ENCODE assay signal across 1 cellular context in the genomic region with DNA sequence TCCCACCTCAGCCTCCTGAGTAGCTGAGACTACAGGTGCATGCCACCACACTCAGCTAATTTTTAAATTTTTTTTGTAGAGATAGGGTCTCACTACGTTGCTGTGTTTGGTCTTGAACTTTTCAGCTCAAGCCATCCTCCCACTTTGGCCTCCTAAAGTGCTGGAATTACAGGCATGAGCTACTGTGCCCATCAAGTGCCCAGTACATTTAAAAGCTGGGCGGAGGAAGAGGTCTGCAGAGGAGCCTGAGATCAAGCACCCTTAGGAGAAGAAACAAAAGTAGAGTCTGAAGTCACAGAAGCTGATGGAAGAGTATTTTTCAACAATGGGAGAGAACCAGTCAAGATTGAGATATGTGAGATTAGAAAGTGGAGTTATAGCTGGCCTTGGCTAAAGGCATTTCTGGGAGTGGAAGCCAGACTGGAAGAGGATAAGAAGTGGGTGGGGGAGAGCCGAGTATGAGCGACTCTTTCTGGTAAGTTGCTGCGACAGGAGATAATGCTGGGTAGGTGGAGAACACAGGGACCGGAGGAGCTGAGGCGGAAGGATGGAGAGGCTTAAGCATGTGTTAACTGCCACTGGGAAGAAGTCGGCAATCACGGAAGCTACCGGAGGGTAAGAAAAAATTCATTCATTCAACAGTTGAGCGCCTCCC.
TF ChIP-seq lines count a peak whose summit lies in the region.

No MANE protein-coding gene starts in this region.

TF ChIP-seq in HepG2, 621 proteins besides CTCF, POLR2A, EP300 and RAD21 (continued from another document and continues in another):
- TF ChIP-seq, protein P1, sequence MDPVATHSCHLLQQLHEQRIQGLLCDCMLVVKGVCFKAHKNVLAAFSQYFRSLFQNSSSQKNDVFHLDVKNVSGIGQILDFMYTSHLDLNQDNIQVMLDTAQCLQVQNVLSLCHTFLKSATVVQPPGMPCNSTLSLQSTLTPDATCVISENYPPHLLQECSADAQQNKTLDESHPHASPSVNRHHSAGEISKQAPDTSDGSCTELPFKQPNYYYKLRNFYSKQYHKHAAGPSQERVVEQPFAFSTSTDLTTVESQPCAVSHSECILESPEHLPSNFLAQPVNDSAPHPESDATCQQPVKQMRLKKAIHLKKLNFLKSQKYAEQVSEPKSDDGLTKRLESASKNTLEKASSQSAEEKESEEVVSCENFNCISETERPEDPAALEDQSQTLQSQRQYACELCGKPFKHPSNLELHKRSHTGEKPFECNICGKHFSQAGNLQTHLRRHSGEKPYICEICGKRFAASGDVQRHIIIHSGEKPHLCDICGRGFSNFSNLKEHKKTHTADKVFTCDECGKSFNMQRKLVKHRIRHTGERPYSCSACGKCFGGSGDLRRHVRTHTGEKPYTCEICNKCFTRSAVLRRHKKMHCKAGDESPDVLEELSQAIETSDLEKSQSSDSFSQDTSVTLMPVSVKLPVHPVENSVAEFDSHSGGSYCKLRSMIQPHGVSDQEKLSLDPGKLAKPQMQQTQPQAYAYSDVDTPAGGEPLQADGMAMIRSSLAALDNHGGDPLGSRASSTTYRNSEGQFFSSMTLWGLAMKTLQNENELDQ (CRISPR knock-in tag; IDR thresholded peaks at IDR 0.05; ENCODE audit: borderline replicate concordance): no peak
- TF ChIP-seq ZNF510 (CRISPR knock-in tag; IDR thresholded peaks at IDR 0.05; ENCODE audit: low read depth): no peak
- TF ChIP-seq, protein P2, sequence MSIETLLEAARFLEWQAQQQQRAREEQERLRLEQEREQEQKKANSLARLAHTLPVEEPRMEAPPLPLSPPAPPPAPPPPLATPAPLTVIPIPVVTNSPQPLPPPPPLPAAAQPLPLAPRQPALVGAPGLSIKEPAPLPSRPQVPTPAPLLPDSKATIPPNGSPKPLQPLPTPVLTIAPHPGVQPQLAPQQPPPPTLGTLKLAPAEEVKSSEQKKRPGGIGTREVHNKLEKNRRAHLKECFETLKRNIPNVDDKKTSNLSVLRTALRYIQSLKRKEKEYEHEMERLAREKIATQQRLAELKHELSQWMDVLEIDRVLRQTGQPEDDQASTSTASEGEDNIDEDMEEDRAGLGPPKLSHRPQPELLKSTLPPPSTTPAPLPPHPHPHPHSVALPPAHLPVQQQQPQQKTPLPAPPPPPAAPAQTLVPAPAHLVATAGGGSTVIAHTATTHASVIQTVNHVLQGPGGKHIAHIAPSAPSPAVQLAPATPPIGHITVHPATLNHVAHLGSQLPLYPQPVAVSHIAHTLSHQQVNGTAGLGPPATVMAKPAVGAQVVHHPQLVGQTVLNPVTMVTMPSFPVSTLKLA (IDR thresholded peaks at IDR 0.05): no peak
- TF ChIP-seq HOXA7 (CRISPR knock-in tag; IDR thresholded peaks at IDR 0.05): no peak
- TF ChIP-seq PHF20 (CRISPR knock-in tag; IDR thresholded peaks at IDR 0.05): no peak
- TF ChIP-seq CHCHD3 (CRISPR knock-in tag; IDR thresholded peaks at IDR 0.05): no peak
- TF ChIP-seq ZNF256 (CRISPR knock-in tag; conservative IDR thresholded peaks at IDR 0.05): no peak
- no peak for TF ChIP-seq ZNF816 (CRISPR knock-in tag; IDR thresholded peaks at IDR 0.05; ENCODE audit: borderline replicate concordance)
- no peak for TF ChIP-seq ZBTB3 (CRISPR knock-in tag; IDR thresholded peaks at IDR 0.05; ENCODE audit: borderline replicate concordance, low read depth)
- TF ChIP-seq GATA4 (IDR thresholded peaks at IDR 0.05; ENCODE audit: borderline replicate concordance, low read depth): no peak
- no peak for TF ChIP-seq ZNF577 (CRISPR knock-in tag; IDR thresholded peaks at IDR 0.05; ENCODE audit: borderline replicate concordance, low read depth)
- TF ChIP-seq CCDC6 (CRISPR knock-in tag; IDR thresholded peaks at IDR 0.05): 0 out of 2 replicates have a peak, but pooled peaks have one; percentile 33
- 0 out of 2 replicates have a peak, but pooled peaks have one; percentile 55 for TF ChIP-seq ZNF567 (CRISPR knock-in tag; IDR thresholded peaks at IDR 0.05; ENCODE audit: borderline replicate concordance)
- no peak for TF ChIP-seq POLR2AphosphoS2 (IDR thresholded peaks at IDR 0.05; ENCODE audit: low read depth, low read length)
- no peak for TF ChIP-seq ATF1 (CRISPR knock-in tag; IDR thresholded peaks at IDR 0.05)
- no peak for TF ChIP-seq WIZ (CRISPR knock-in tag; IDR thresholded peaks at IDR 0.05)
- TF ChIP-seq ZNF709 (CRISPR knock-in tag; IDR thresholded peaks at IDR 0.05): 0 out of 2 replicates have a peak, but pooled peaks have one; percentile 8
- no peak for TF ChIP-seq SIX4 (CRISPR knock-in tag; IDR thresholded peaks at IDR 0.05)
- no peak for TF ChIP-seq ZNF10 (CRISPR knock-in tag; IDR thresholded peaks at IDR 0.05; ENCODE audit: borderline replicate concordance, low read depth)
- no peak for TF ChIP-seq KDM1A (CRISPR knock-in tag; IDR thresholded peaks at IDR 0.05)
- no peak for TF ChIP-seq PBX3 (CRISPR knock-in tag; IDR thresholded peaks at IDR 0.05; ENCODE audit: borderline replicate concordance)
- TF ChIP-seq HNRNPL (IDR thresholded peaks at IDR 0.05; ENCODE audit: low read depth, low read length): no peak
- no peak for TF ChIP-seq TEF (CRISPR knock-in tag; IDR thresholded peaks at IDR 0.05)
- no peak for TF ChIP-seq BRD4 (CRISPR knock-in tag; IDR thresholded peaks at IDR 0.05)
- TF ChIP-seq ZNF263 (CRISPR knock-in tag; IDR thresholded peaks at IDR 0.05): no peak
- peak; percentile 35; the same call in 1 of the 2 replicates for TF ChIP-seq ZC3H4 (CRISPR knock-in tag; IDR thresholded peaks at IDR 0.05; ENCODE audit: borderline replicate concordance)
- 0 out of 2 replicates have a peak, but pooled peaks have one; percentile 1 for TF ChIP-seq ZNF121 (CRISPR knock-in tag; IDR thresholded peaks at IDR 0.05)
- no peak for TF ChIP-seq CHD2 (IDR thresholded peaks at IDR 0.05; ENCODE audit: low read depth, low read length)
- TF ChIP-seq, protein P3, sequence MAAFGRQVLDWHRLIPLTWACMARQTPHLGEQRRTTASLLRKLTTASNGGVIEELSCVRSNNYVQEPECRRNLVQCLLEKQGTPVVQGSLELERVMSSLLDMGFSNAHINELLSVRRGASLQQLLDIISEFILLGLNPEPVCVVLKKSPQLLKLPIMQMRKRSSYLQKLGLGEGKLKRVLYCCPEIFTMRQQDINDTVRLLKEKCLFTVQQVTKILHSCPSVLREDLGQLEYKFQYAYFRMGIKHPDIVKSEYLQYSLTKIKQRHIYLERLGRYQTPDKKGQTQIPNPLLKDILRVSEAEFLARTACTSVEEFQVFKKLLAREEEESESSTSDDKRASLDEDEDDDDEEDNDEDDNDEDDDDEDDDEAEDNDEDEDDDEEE (CRISPR knock-in tag; IDR thresholded peaks at IDR 0.05): 0 out of 2 replicates have a peak, but pooled peaks have one; percentile 9
- no peak for TF ChIP-seq SKIL (CRISPR knock-in tag; IDR thresholded peaks at IDR 0.05; ENCODE audit: borderline replicate concordance)
- TF ChIP-seq ZNF33B (CRISPR knock-in tag; IDR thresholded peaks at IDR 0.05): no peak
- TF ChIP-seq CENPX (CRISPR knock-in tag; IDR thresholded peaks at IDR 0.05): no peak
- TF ChIP-seq SUZ12 (IDR thresholded peaks at IDR 0.05; ENCODE audit: low read depth, low read length): no peak
- TF ChIP-seq THAP9 (CRISPR knock-in tag; IDR thresholded peaks at IDR 0.05; ENCODE audit: borderline replicate concordance): no peak
- no peak for TF ChIP-seq ZNF710 (CRISPR knock-in tag; IDR thresholded peaks at IDR 0.05; ENCODE audit: borderline replicate concordance)
- no peak for TF ChIP-seq GATAD2A (CRISPR knock-in tag; IDR thresholded peaks at IDR 0.05)
- no peak for TF ChIP-seq MAFF (IDR thresholded peaks at IDR 0.05; ENCODE audit: low read depth, low read length)
- no peak for TF ChIP-seq HCFC1 (IDR thresholded peaks at IDR 0.05; ENCODE audit: low read depth, low read length)
- TF ChIP-seq, protein P4, sequence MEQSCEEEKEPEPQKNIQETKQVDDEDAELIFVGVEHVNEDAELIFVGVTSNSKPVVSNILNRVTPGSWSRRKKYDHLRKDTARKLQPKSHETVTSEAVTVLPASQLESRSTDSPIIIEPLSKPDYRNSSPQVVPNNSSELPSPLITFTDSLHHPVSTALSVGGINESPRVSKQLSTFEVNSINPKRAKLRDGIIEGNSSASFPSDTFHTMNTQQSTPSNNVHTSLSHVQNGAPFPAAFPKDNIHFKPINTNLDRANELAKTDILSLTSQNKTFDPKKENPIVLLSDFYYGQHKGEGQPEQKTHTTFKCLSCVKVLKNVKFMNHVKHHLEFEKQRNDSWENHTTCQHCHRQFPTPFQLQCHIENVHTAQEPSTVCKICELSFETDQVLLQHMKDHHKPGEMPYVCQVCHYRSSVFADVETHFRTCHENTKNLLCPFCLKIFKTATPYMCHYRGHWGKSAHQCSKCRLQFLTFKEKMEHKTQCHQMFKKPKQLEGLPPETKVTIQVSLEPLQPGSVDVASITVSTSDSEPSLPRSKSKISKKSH (CRISPR knock-in tag; IDR thresholded peaks at IDR 0.05; ENCODE audit: borderline replicate concordance): no peak
- no peak for TF ChIP-seq ZFP41 (CRISPR knock-in tag; IDR thresholded peaks at IDR 0.05; ENCODE audit: borderline replicate concordance)
- no peak for TF ChIP-seq CEBPB (IDR thresholded peaks at IDR 0.05; ENCODE audit: borderline replicate concordance, low read depth, low read length)
- TF ChIP-seq ZNF776 (CRISPR knock-in tag; IDR thresholded peaks at IDR 0.05): 0 out of 2 replicates have a peak, but pooled peaks have one; percentile 1
- no peak for TF ChIP-seq ATF5 (CRISPR knock-in tag; IDR thresholded peaks at IDR 0.05; ENCODE audit: low read depth)
- TF ChIP-seq ZNF124 (CRISPR knock-in tag; IDR thresholded peaks at IDR 0.05): no peak
- TF ChIP-seq ZFP36L2 (CRISPR knock-in tag; IDR thresholded peaks at IDR 0.05): no peak
